13 cellular contexts compared by ENCODE assay signal in genomic region chr11:106086850-106087249, GRCh38. TPM values are rescaled to one million over a fixed set of nuclear protein-coding genes. Genes with fewer than 3 reads are reported as not detected.
DNase-seq lines count a peak whose midpoint lies in the region; ATAC-seq, FAIRE-seq and TF ChIP-seq lines count a peak whose summit lies in the region.
"Had no signal": no experiment of that assay in that cellular context is flagged by ENCODE, and none has a peak within 500 bp of the region (broad histone marks: within the 10 kb centered on the region; RNA-seq: fewer than 3 reads in every experiment).

No MANE protein-coding gene starts in this region.

- H2BK20ac ChIP-seq in H1 (ENCODE audit: low read length), result no peak overlapping the region

- no peak overlapping the region for H3K23ac ChIP-seq in H1 (ENCODE audit: insufficient read length)

- H3K36me3 Mint-ChIP-seq in CD8-positive, alpha-beta T cell, result peaks cover 63% of the 10 kb centered on the region
- H3K36me3 Mint-ChIP-seq in osteocyte (ENCODE audit: unreplicated experiment), result peaks cover 28% of the 10 kb centered on the region
- peaks cover 29 to 36% of the 10 kb centered on the region in 2 donors for H3K36me3 Mint-ChIP-seq in CD14-positive monocyte

- peaks cover 22% of the 10 kb centered on the region for H3K4me1 ChIP-seq in CD8-positive, alpha-beta T cell (ENCODE audit: insufficient read depth, low read length)
- H3K4me1 ChIP-seq in H1 (replicated peaks in 1 of 4; ENCODE audit: control insufficient read depth in 3 of 4, insufficient read depth in 4 of 4, low read length in 3 of 4), result no peaks in the 10 kb centered on the region

- H3K4me1 Mint-ChIP-seq in CD8-positive, alpha-beta T cell (ENCODE audit: low read depth), result peaks cover 71% of the 10 kb centered on the region
- H3K4me1 Mint-ChIP-seq in osteocyte (ENCODE audit: unreplicated experiment) (peaks cover 53% of the 10 kb centered on the region), CD14-positive monocyte (peaks cover 23% of the 10 kb centered on the region)

- H3K56ac ChIP-seq in H1 (replicated peaks; ENCODE audit: insufficient read length, low read depth, low read length), result no peak overlapping the region

- no peak overlapping the region for H4K91ac ChIP-seq in H1 (replicated peaks; ENCODE audit: insufficient read length, low read length)

- peaks cover 13% of the 10 kb centered on the region for H3K36me3 ChIP-seq in CD8-positive, alpha-beta T cell (ENCODE audit: insufficient read depth, low read length)
- peaks cover 78% of the 10 kb centered on the region for H3K36me3 ChIP-seq in SK-N-MC (ENCODE audit: insufficient read depth, low read length)
- H3K36me3 ChIP-seq in H1 (ENCODE audit: control insufficient read depth in 2 of 4, insufficient read depth in 4 of 4, low read length in 3 of 4), result peaks cover 0 to 56% (median 12%) of the 10 kb centered on the region in 4 experiments; a peak in 7 of 8 replicates

- no peak overlapping the region for H2AFZ ChIP-seq in H1 (ENCODE audit: low read length)

- H4K8ac ChIP-seq in H1 (ENCODE audit: extremely low read depth, insufficient read depth, low read length), result no peak overlapping the region

- TF ChIP-seq POLR2A in H1 (IDR thresholded peaks at IDR 0.05; ENCODE audit: control extremely low read depth in 1 of 2, low read depth in 2 of 2, low read length in 2 of 2), result no peak

- TF ChIP-seq CTCF in CD8-positive, alpha-beta T cell (IDR thresholded peaks at IDR 0.05), result no peak
- TF ChIP-seq CTCF in H1 (IDR thresholded peaks at IDR 0.05; ENCODE audit: control extremely low read depth in 1 of 3, insufficient read depth in 1 of 3, low read depth in 1 of 3, low read length in 3 of 3) (no peak), osteocyte (IDR thresholded peaks at IDR 0.05) (no peak), CD14-positive monocyte (IDR thresholded peaks at IDR 0.05) (no peak)

- H4K5ac ChIP-seq in H1 (ENCODE audit: insufficient read length, low read depth, low read length), result no peak overlapping the region

- H4K20me1 ChIP-seq in H1 (replicated peaks in 1 of 2; ENCODE audit: control insufficient read depth in 1 of 2, insufficient read depth in 2 of 2, low read length in 2 of 2), result peaks cover 3 to 4% of the 10 kb centered on the region in 2 experiments

- H3K4ac ChIP-seq in H1 (replicated peaks; ENCODE audit: insufficient read length, low read depth, low read length), result no peak overlapping the region

- no peak overlapping the region for H3K14ac ChIP-seq in H1 (ENCODE audit: insufficient read length)

- no peak overlapping the region for H2BK15ac ChIP-seq in H1 (ENCODE audit: low read length)

- no peak overlapping the region for H3K4me3 Mint-ChIP-seq in CD8-positive, alpha-beta T cell
- H3K4me3 Mint-ChIP-seq in osteocyte (ENCODE audit: unreplicated experiment), result no peak overlapping the region
- no peak overlapping the region for H3K4me3 Mint-ChIP-seq in CD14-positive monocyte
- H3K4me3 Mint-ChIP-seq: stimulated activated memory B cell treated with anti-CD40 and anti-IgM and Interleukin-4, amounts not matched to agents 10 μg/mL and 1 μg/mL and 100 μg/mL, for 72 hours had no signal

- no peak overlapping the region for H3K27ac ChIP-seq in CD8-positive, alpha-beta T cell (ENCODE audit: low read depth, low read length)
- H3K27ac ChIP-seq in SK-N-MC, result peak overlapping the region; percentile 3
- peak overlapping the region; percentile 8; the same call in 1 of the 2 replicates for H3K27ac ChIP-seq in H1 (ENCODE audit: low read depth, low read length)
- H3K27ac ChIP-seq: C4-2B had no signal

- intact Hi-C loops in CD8-positive, alpha-beta T cell (cut with DNase I, micrococcal nuclease), result loop anchor here (1.0 to 5.0 kb wide), 2 partner anchors 10 to 1605 kb away; partner anchors contain the start of genes AASDHPPT (in 1 of the 2) and KBTBD3 (in 1 of the 2)
- intact Hi-C loops in CD14-positive monocyte (cut with micrococcal nuclease), result no loop called here

- POLR2A ChIA-PET in CD8-positive, alpha-beta T cell (lab: Charles Lee), result interaction anchor here (2.7 kb wide), 1 partner anchor 10 kb away, joined by 11 read pairs; the partner anchor contains the start of genes AASDHPPT and KBTBD3
- POLR2A ChIA-PET in H1 (lab: Charles Lee; ENCODE audit: partially characterized antibody), result interaction anchor here (1.4 kb wide), 1 partner anchor 15 kb away, joined by 3 read pairs; no protein-coding TSS in a partner anchor

- no peak overlapping the region for H2BK5ac ChIP-seq in H1 (ENCODE audit: low read depth, low read length)

- H3K9me3 ChIP-seq in CD8-positive, alpha-beta T cell (ENCODE audit: low read length), result no peaks in the 10 kb centered on the region
- H3K9me3 ChIP-seq in SK-N-MC (ENCODE audit: low read depth, low read length) (no peaks in the 10 kb centered on the region), H1 (ENCODE audit: insufficient read depth in 2 of 2, low read depth in 1 of 2, low read length in 1 of 2) (no peaks in the 10 kb centered on the region)
- H3K9me3 ChIP-seq: adrenal gland, heart left ventricle had no signal

- DNase-seq in CD8-positive, alpha-beta T cell, result no peak
- DNase-seq in SK-N-MC (ENCODE audit: low read depth, low spot score) (no peak), H1 (ENCODE audit: low read depth in 1 of 2, low spot score in 2 of 2) (no peak), osteocyte (ENCODE audit: extremely low spot score, unreplicated experiment) (no peak), COR-L47 (lab: John Stamatoyannopoulos, UW) (no peak), EL (no peak), CD14-positive monocyte (ENCODE audit: low spot score) (no peak), NCI-H446 (lab: John Stamatoyannopoulos, UW) (no peak)
- DNase-seq: adrenal gland; effector CD8-positive, alpha-beta T cell; heart left ventricle had no signal

- H2AK5ac ChIP-seq in H1 (ENCODE audit: low read depth, low read length), result no peak overlapping the region

- H3K27me3 Mint-ChIP-seq in CD8-positive, alpha-beta T cell (ENCODE audit: low read depth), result no peaks in the 10 kb centered on the region
- no peaks in the 10 kb centered on the region for H3K27me3 Mint-ChIP-seq in osteocyte (ENCODE audit: unreplicated experiment)
- H3K27me3 Mint-ChIP-seq in CD14-positive monocyte (ENCODE audit: low read depth in 3 of 3), result no peaks in the 10 kb centered on the region
- H3K27me3 Mint-ChIP-seq: stimulated activated memory B cell treated with anti-CD40 and anti-IgM and Interleukin-4, amounts not matched to agents 10 μg/mL and 1 μg/mL and 100 μg/mL, for 72 hours had no signal

- no peak overlapping the region for H3K4me2 ChIP-seq in H1 (ENCODE audit: insufficient read depth in 1 of 2, low read depth in 2 of 2, low read length in 2 of 2)

- ATAC-seq in CD8-positive, alpha-beta T cell, result no peak
- ATAC-seq: heart left ventricle; stimulated activated memory B cell treated with anti-CD40 and anti-IgM and Interleukin-4, amounts not matched to agents 10 μg/mL and 1 μg/mL and 100 μg/mL, for 72 hours had no signal

- H3K23me2 ChIP-seq in H1 (ENCODE audit: low read depth, low read length), result no peaks in the 10 kb centered on the region

- H3K9me3 Mint-ChIP-seq in CD8-positive, alpha-beta T cell, result no peaks in the 10 kb centered on the region
- no peaks in the 10 kb centered on the region for H3K9me3 Mint-ChIP-seq in osteocyte (ENCODE audit: unreplicated experiment)
- H3K9me3 Mint-ChIP-seq in CD14-positive monocyte, result no peaks in the 10 kb centered on the region
- H3K9me3 Mint-ChIP-seq: stimulated activated memory B cell treated with anti-CD40 and anti-IgM and Interleukin-4, amounts not matched to agents 10 μg/mL and 1 μg/mL and 100 μg/mL, for 72 hours had no signal

- no peak overlapping the region for H3K4me3 ChIP-seq in CD8-positive, alpha-beta T cell (ENCODE audit: low read depth, low read length)
- H3K4me3 ChIP-seq in SK-N-MC (no peak overlapping the region), H1 (ENCODE audit: extremely low read depth in 1 of 4, insufficient read depth in 2 of 4, low read depth in 3 of 4, low read length in 4 of 4) (no peak overlapping the region)
- H3K4me3 ChIP-seq: adrenal gland, heart left ventricle had no signal

- H3K27me3 ChIP-seq in CD8-positive, alpha-beta T cell (ENCODE audit: insufficient read depth, low read length), result no peaks in the 10 kb centered on the region
- H3K27me3 ChIP-seq in H1 (replicated peaks in 1 of 4; ENCODE audit: control insufficient read depth in 3 of 4, extremely low read depth in 1 of 4, insufficient read depth in 3 of 4, low read length in 3 of 4), result no peaks in the 10 kb centered on the region
- H3K27me3 ChIP-seq: adrenal gland, heart left ventricle had no signal

- WGBS in H1 (ENCODE audit: extremely low coverage in 1 of 2, insufficient coverage in 1 of 2, insufficient read length in 1 of 2, insufficient replicate concordance in 2 of 2, low coverage in 1 of 2, low lambda C conversion rate in 2 of 2, missing lambda C conversion rate in 1 of 2), 2 experiments, result 87% methylated on average over 2 of the region's 2 CpGs; no CpG with 5 or more reads in 1 of the 2 experiments

- FAIRE-seq in H1 (lab: Jason Lieb, UNC), result no peak

- H3K9ac ChIP-seq in SK-N-MC (ENCODE audit: insufficient read length) (no peak overlapping the region), H1 (replicated peaks in 1 of 4; ENCODE audit: extremely low read depth in 1 of 4, low read depth in 3 of 4, low read length in 3 of 4) (no peak overlapping the region)

- no peak overlapping the region for H3K18ac ChIP-seq in H1 (ENCODE audit: extremely low read depth, low read length)

- no peak overlapping the region for H2BK120ac ChIP-seq in H1 (replicated peaks; ENCODE audit: low read depth, low read length)

- no peak for TF ChIP-seq EP300 in H1 (IDR thresholded peaks at IDR 0.05; ENCODE audit: borderline replicate concordance in 1 of 2, low read depth in 2 of 2, low read length in 2 of 2)

- peaks cover 10 to 93% of the 10 kb centered on the region in 2 experiments for H3K79me2 ChIP-seq in H1 (ENCODE audit: control insufficient read depth in 1 of 2, insufficient read depth in 2 of 2, low read length in 2 of 2)

- H3K27ac Mint-ChIP-seq in CD8-positive, alpha-beta T cell, result peak overlapping the region; percentile 12
- peak overlapping the region; percentile 32 for H3K27ac Mint-ChIP-seq in osteocyte (ENCODE audit: unreplicated experiment)
- peak overlapping the region in 3 of 7 donors; percentile 15 to 31 (median 31) for H3K27ac Mint-ChIP-seq in CD14-positive monocyte
- H3K27ac Mint-ChIP-seq: stimulated activated memory B cell treated with anti-CD40 and anti-IgM and Interleukin-4, amounts not matched to agents 10 μg/mL and 1 μg/mL and 100 μg/mL, for 72 hours had no signal

- TF ChIP-seq RAD21 in H1 (IDR thresholded peaks at IDR 0.05 in 1 of 2, conservative IDR thresholded peaks at IDR 0.05 in 1 of 2; ENCODE audit: low read depth in 2 of 2, low read length in 2 of 2), result no peak

- CTCF ChIA-PET in CD8-positive, alpha-beta T cell (lab: Charles Lee), result interaction anchor here (1.2 kb wide), 1 partner anchor 11 kb away, joined by 4 read pairs; no protein-coding TSS in a partner anchor
- CTCF ChIA-PET in H1 (lab: Charles Lee; ENCODE audit: partially characterized antibody), result interaction anchor here (0.6 to 5.4 kb wide), 11 partner anchors 10 to 1663 kb away, joined by 3 to 29 read pairs (median 4); partner anchors contain the start of genes AASDHPPT and KBTBD3

- H2BK12ac ChIP-seq in H1 (ENCODE audit: low read depth, low read length), result no peak overlapping the region

- peaks cover 2% of the 10 kb centered on the region; the same call in 1 of the 2 replicates for H3K79me1 ChIP-seq in H1 (ENCODE audit: low read depth, low read length)

RNA-seq across cellular contexts. Expression of gene AASDHPPT, which starts 9.4 kb away (rescaled TPM):
- 10 to 100 TPM; 16.1 to 21.3 TPM for total RNA-seq in CD8-positive, alpha-beta T cell
- 41.1 and 42.2 TPM in 2 replicates for total RNA-seq in H1 (2021; fragmentation: NEBNext Ultra II Directional; extraction: Animal tissue kit (Norgen Biotek cat#: 25700))
- polyA plus RNA-seq in H1 (2011; rRNA removed), result 10.9 and 15.7 TPM in 2 replicates
- 23.1 TPM for polyA plus RNA-seq in H1 (2011; cell fraction: cytosol; rRNA removed)
- 12.6 TPM for polyA plus RNA-seq in H1 (2011; cell fraction: nucleus; rRNA removed)
- 23.0 to 38.7 TPM (median 27.1 TPM) in 4 replicates for polyA plus RNA-seq in H1 (2012, experiment 1 of 2)
- polyA plus RNA-seq in H1 (2012, experiment 2 of 2), result 1.9 TPM
- polyA plus RNA-seq in H1 (2013, experiment 1 of 2), result 20.8 TPM
- polyA plus RNA-seq in H1 (2013, experiment 2 of 2), result 21.2 TPM
- 18.2 TPM in 2 replicates for polyA minus RNA-seq in H1 (2011; rRNA and poly(A)+ RNA removed)
- polyA minus RNA-seq in H1 (2011; cell fraction: cytosol; rRNA and poly(A)+ RNA removed), result 24.9 TPM
- polyA minus RNA-seq in H1 (2011; cell fraction: nucleus; rRNA and poly(A)+ RNA removed), result 40.3 TPM
- total RNA-seq in osteocyte, result 38.8 and 49.6 TPM in 2 replicates
- 10 to 100 TPM; 27.3 to 47.3 TPM for polyA plus RNA-seq in CD14-positive monocyte

RNA-seq across cellular contexts. Expression of gene KBTBD3, which starts 9.7 kb away (rescaled TPM):
- total RNA-seq in CD8-positive, alpha-beta T cell, result 1 to 10 TPM; 3.3 to 6.7 TPM
- total RNA-seq in H1 (2021; fragmentation: NEBNext Ultra II Directional; extraction: Animal tissue kit (Norgen Biotek cat#: 25700)), result 4.2 and 6.1 TPM in 2 replicates
- polyA plus RNA-seq in H1 (2011; rRNA removed) (0.64 and 1.2 TPM in 2 replicates), CD14-positive monocyte (1 to 10 TPM; 2.6 to 5.9 TPM)
- polyA plus RNA-seq in H1 (2011; cell fraction: cytosol; rRNA removed), result 1.4 TPM
- 1.1 TPM for polyA plus RNA-seq in H1 (2011; cell fraction: nucleus; rRNA removed)
- 1.2 to 3.2 TPM (median 2.4 TPM) in 4 replicates for polyA plus RNA-seq in H1 (2012, experiment 1 of 2)
- 0.39 TPM for polyA plus RNA-seq in H1 (2012, experiment 2 of 2)
- polyA plus RNA-seq in H1 (2013, experiment 1 of 2), result 2.6 TPM
- 2.3 TPM for polyA plus RNA-seq in H1 (2013, experiment 2 of 2)
- 5.1 and 6.2 TPM in 2 replicates for polyA minus RNA-seq in H1 (2011; rRNA and poly(A)+ RNA removed)
- 0.81 TPM for polyA minus RNA-seq in H1 (2011; cell fraction: cytosol; rRNA and poly(A)+ RNA removed)
- 9.2 TPM for polyA minus RNA-seq in H1 (2011; cell fraction: nucleus; rRNA and poly(A)+ RNA removed)
- 3.0 and 3.9 TPM in 2 replicates for total RNA-seq in osteocyte

Comparison
In these comparisons a context has a peak if more than half of its experiments do, and no peak if none do; other contexts are left out.
1. intact Hi-C loops: an anchor here in CD8-positive, alpha-beta T cell (1.0 to 5.0 kb wide); none called in CD14-positive monocyte.